Comparison of ENCODE assay signal across 10 cellular contexts in the genomic region with DNA sequence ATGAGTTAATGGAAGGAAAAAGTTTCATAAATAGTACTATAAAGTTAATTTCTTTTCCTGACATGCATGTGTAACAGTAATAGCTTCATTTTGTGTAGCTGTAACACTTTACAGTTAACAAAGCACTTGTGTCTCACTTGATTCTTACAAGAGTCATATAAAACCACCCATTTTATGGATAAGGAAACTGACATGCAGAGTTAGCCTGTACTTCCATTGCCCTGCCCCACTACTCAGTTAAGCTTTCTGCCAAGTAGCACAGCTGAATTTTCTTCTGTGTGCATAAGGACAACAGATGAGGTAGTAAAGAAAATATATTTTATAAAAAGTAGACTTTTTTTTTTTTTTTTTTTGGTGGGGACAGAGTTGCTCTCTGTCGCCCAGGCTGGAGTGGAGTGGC.
"Had no signal": no experiment of that assay in that cellular context is flagged by ENCODE, and none has a peak within 500 bp of the region (broad histone marks: within the 10 kb centered on the region; RNA-seq: fewer than 3 reads in every experiment).

No MANE protein-coding gene starts in this region.

- H3K4me3 ChIP-seq: GM23248, GM23338, HAP-1 had no signal

- H2AFZ ChIP-seq: GM23248, GM23338 had no signal

- H3K27ac Mint-ChIP-seq: GM23338, H9, HFFc6 had no signal

- H3K4me3 Mint-ChIP-seq: GM23338, H9, HFFc6 had no signal

- ATAC-seq: GM23338, HCT116 had no signal

- H3K36me3 ChIP-seq: HAP-1 had no signal

- H3K9me3 ChIP-seq: HAP-1 had no signal

- H3K4me2 ChIP-seq: GM23338 had no signal

- H3K27ac ChIP-seq: GM23248 had no signal

- H3K4me1 ChIP-seq: HAP-1 had no signal

- DNase-seq: GM23248, GOT3, H7, H9, HCEC 1CT, HFFc6 had no signal

- FAIRE-seq: H1 had no signal

- H3K9me3 Mint-ChIP-seq: GM23338, H9, HFFc6 had no signal

- H3K9ac ChIP-seq: GM23248 had no signal
